Comparison of ENCODE assay signal across 17 cellular contexts in the genomic region with DNA sequence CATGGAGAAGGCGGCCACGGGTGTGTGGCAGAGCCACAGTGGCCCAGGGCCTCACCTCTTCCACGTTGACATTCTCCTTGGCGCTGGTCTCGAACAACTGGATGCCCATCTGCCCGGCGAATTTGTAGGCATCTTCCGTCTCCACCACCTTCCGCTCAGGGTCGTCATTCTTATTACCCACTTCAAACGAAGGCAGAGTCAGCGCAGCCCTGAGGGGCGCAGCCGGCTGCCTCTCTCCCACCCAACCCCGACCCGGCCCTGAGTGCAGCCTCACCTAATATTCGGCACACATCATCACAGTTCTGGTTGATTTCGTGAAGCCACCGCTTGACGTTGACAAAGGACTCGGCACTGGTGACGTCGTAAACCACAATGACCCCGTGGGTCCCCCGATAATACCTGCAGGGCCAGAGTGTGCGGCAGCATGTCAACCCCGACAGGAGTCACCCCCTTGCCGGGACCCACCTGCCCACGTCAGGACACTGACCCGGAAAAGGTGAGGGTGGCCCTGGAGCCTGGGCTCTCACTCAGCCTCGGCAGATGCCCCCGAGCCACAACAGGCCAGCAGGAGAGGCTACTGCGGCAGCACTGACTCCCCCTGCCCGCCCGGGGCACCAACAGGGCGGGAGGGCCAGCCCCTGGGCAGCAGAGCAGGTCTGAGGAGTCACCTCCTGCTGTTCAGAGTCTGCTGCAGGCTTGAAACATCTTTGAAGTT. TPM values are rescaled to one million over a fixed set of nuclear protein-coding genes. Genes with fewer than 3 reads are reported as not detected.
A peak's percentile ranks its signal among the peaks of the same experiment; 100 is the strongest.
DNase-seq lines count a peak whose midpoint lies in the region; ATAC-seq and TF ChIP-seq lines count a peak whose summit lies in the region.
"Had no signal": no experiment of that assay in that cellular context is flagged by ENCODE, and none has a peak within 500 bp of the region (broad histone marks: within the 10 kb centered on the region; RNA-seq: fewer than 3 reads in every experiment).

No MANE protein-coding gene starts in this region.

- TF ChIP-seq CTCF in CD4-positive, alpha-beta T cell (IDR thresholded peaks at IDR 0.05): no peak
- TF ChIP-seq CTCF in suprapubic skin (IDR thresholded peaks at IDR 0.05): no peak

- no peak for TF ChIP-seq POLR2A in suprapubic skin (IDR thresholded peaks at IDR 0.05)

- CTCF ChIA-PET in CD4-positive, alpha-beta T cell (lab: Charles Lee): no interaction called here

- no peak overlapping the region for H3K27ac Mint-ChIP-seq in CD4-positive, alpha-beta T cell
- H3K27ac Mint-ChIP-seq in central memory CD8-positive, alpha-beta T cell (ENCODE audit: low read depth): peak overlapping the region; percentile 94
- H3K27ac Mint-ChIP-seq: CD8-positive, alpha-beta T cell; HFFc6 had no signal

- no peak for ATAC-seq in CD4-positive, alpha-beta T cell (ENCODE audit: poor library complexity)
- no peak for ATAC-seq in central memory CD8-positive, alpha-beta T cell (replicated peaks; ENCODE audit: extremely low read depth, poor library complexity, severe bottlenecking)
- ATAC-seq in HG03135 (IDR thresholded peaks at IDR 0.05; ENCODE audit: unreplicated experiment): no peak
- ATAC-seq: CD8-positive, alpha-beta T cell; GM12878 had no signal

- no peak overlapping the region for H3K4me3 ChIP-seq in H7 (ENCODE audit: insufficient read depth, low read depth, low read length)
- H3K4me3 ChIP-seq in suprapubic skin: no peak overlapping the region
- H3K4me3 ChIP-seq: GM12878, GM23248, HAP-1 had no signal

- POLR2A ChIA-PET in CD4-positive, alpha-beta T cell (lab: Charles Lee): no interaction called here

- H3K4me3 Mint-ChIP-seq in CD4-positive, alpha-beta T cell: no peak overlapping the region
- H3K4me3 Mint-ChIP-seq in central memory CD8-positive, alpha-beta T cell: no peak overlapping the region
- H3K4me3 Mint-ChIP-seq: CD8-positive, alpha-beta T cell; HFFc6 had no signal

- 88% methylated on average over 22 of the region's 36 CpGs for WGBS in suprapubic skin

- H3K36me3 ChIP-seq in H7 (replicated peaks; ENCODE audit: control insufficient read depth, insufficient read depth, low read length): peaks cover 9% of the 10 kb centered on the region
- peaks cover 63% of the 10 kb centered on the region for H3K36me3 ChIP-seq in suprapubic skin

- no peaks in the 10 kb centered on the region for H3K27me3 ChIP-seq in CD4-positive, alpha-beta T cell (ENCODE audit: control insufficient read depth, insufficient read depth, low read length)
- H3K27me3 ChIP-seq in H7 (ENCODE audit: control insufficient read depth, insufficient read depth, low read length) (no peaks in the 10 kb centered on the region), suprapubic skin (no peaks in the 10 kb centered on the region)

- intact Hi-C loops in CD4-positive, alpha-beta T cell (cut with DNase I, micrococcal nuclease): no loop called here

- H3K9me3 Mint-ChIP-seq in CD4-positive, alpha-beta T cell: no peaks in the 10 kb centered on the region
- H3K9me3 Mint-ChIP-seq in central memory CD8-positive, alpha-beta T cell: no peaks in the 10 kb centered on the region
- H3K9me3 Mint-ChIP-seq: CD8-positive, alpha-beta T cell; HFFc6 had no signal

- H3K4me1 ChIP-seq in suprapubic skin: peaks cover 46% of the 10 kb centered on the region
- H3K4me1 ChIP-seq: HAP-1 had no signal

- H3K9me3 ChIP-seq in CD4-positive, alpha-beta T cell (ENCODE audit: control insufficient read depth, low read length): no peaks in the 10 kb centered on the region
- H3K9me3 ChIP-seq in suprapubic skin: no peaks in the 10 kb centered on the region
- H3K9me3 ChIP-seq: Caco-2, HAP-1 had no signal

- H3K4me1 Mint-ChIP-seq in CD4-positive, alpha-beta T cell (ENCODE audit: low read depth): peaks cover 11% of the 10 kb centered on the region
- H3K4me1 Mint-ChIP-seq in central memory CD8-positive, alpha-beta T cell: peaks cover 22% of the 10 kb centered on the region

- peaks cover 73% of the 10 kb centered on the region for H3K36me3 Mint-ChIP-seq in CD4-positive, alpha-beta T cell (ENCODE audit: low read depth)
- peaks cover 42% of the 10 kb centered on the region for H3K36me3 Mint-ChIP-seq in central memory CD8-positive, alpha-beta T cell (ENCODE audit: insufficient read depth)

- no peak for DNase-seq in CD4-positive, alpha-beta T cell
- DNase-seq in H7 (peak; percentile 41), suprapubic skin (ENCODE audit: low spot score in 2 of 2) (no peak), amygdala (lab: John Stamatoyannopoulos, UW) (no peak)
- no peak for DNase-seq in central memory CD8-positive, alpha-beta T cell (ENCODE audit: low spot score in 2 of 2)
- DNase-seq: C1 segment of cervical spinal cord; Caco-2; CD8-positive, alpha-beta T cell; DMS 273 treated with DMSO at 0.1 percent for 48 hours; DMS79; EL; GDM1; GM23248; HFFc6 had no signal

- H3K27me3 Mint-ChIP-seq in CD4-positive, alpha-beta T cell: no peaks in the 10 kb centered on the region
- H3K27me3 Mint-ChIP-seq in central memory CD8-positive, alpha-beta T cell: no peaks in the 10 kb centered on the region

- no peak for TF ChIP-seq EP300 in suprapubic skin (IDR thresholded peaks at IDR 0.05)

- peak overlapping the region; percentile 10 for H3K27ac ChIP-seq in CD4-positive, alpha-beta T cell (ENCODE audit: low read depth, low read length)
- H3K27ac ChIP-seq in suprapubic skin: peak overlapping the region; percentile 23
- H3K27ac ChIP-seq: GM23248 had no signal

RNA-seq across cellular contexts. Expression of a gene that starts 17.6 kb away (rescaled TPM):
- 10 to 100 TPM; 49.7 to 53.8 TPM for total RNA-seq in CD4-positive, alpha-beta T cell
- total RNA-seq in H7 (2014; rRNA removed; shearing (Covaris generic)): 38.4 and 42.8 TPM in 2 replicates
- 10 to 100 TPM; 30.0 to 39.6 (median 33.1) TPM for total RNA-seq in suprapubic skin
